In genomic region chr1:218374972-218375371, GRCh38 we compare ENCODE assay signal across 13 cellular contexts. TPM values are rescaled to one million over a fixed set of nuclear protein-coding genes. Genes with fewer than 3 reads are reported as not detected.
A peak's percentile ranks its signal among the peaks of the same experiment; 100 is the strongest.
DNase-seq lines count a peak whose midpoint lies in the region; ATAC-seq, FAIRE-seq and TF ChIP-seq lines count a peak whose summit lies in the region.
"Had no signal": no experiment of that assay in that cellular context is flagged by ENCODE, and none has a peak within 500 bp of the region (broad histone marks: within the 10 kb centered on the region; RNA-seq: fewer than 3 reads in every experiment).

No MANE protein-coding gene starts in this region.

- WGBS in K562 (ENCODE audit: insufficient coverage, low coverage, missing lambda C conversion rate), result 0% methylated on average over 3 of the region's 3 CpGs

- H2AFZ ChIP-seq in K562 (ENCODE audit: low read depth, low read length), result no peak overlapping the region

- H3K4me3 Mint-ChIP-seq in activated CD8-positive, alpha-beta T cell treated with anti-CD3 and anti-CD28 coated beads, Interleukin-2, amount 10 ng/mL, durations not matched to agents 7 days and 5 days, result no peak overlapping the region

- no peak for TF ChIP-seq EP300 in K562 (IDR thresholded peaks at IDR 0.05; ENCODE audit: low read length)

- H3K4me1 Mint-ChIP-seq in activated CD8-positive, alpha-beta T cell treated with anti-CD3 and anti-CD28 coated beads, Interleukin-2, amount 10 ng/mL, durations not matched to agents 7 days and 5 days (ENCODE audit: low read depth), result peaks cover 11% of the 10 kb centered on the region

- H3K27ac ChIP-seq in K562 (ENCODE audit: extremely low read depth, low read depth, low read length) (no peak overlapping the region), tibial artery (peak overlapping the region; percentile 56 to 58)
- H3K27ac ChIP-seq: 22Rv1 had no signal

- H3K27ac Mint-ChIP-seq in activated CD8-positive, alpha-beta T cell treated with anti-CD3 and anti-CD28 coated beads, Interleukin-2, amount 10 ng/mL, durations not matched to agents 7 days and 5 days, result no peak overlapping the region

- in situ Hi-C loops in K562 (cut with MboI), result no loop called here

- intact Hi-C loops in K562 (cut with micrococcal nuclease), result no loop called here
- intact Hi-C loops in tibial artery (cut with DNase I; ENCODE audit: low total_unique reads), result no loop called here

- no TSS peak for BruUV-seq in K562 (replicated peaks; lab: Mats Ljungman, UMichigan)

- no peak for FAIRE-seq in K562 (lab: Jason Lieb, UNC)

- H3K27me3 Mint-ChIP-seq in activated CD8-positive, alpha-beta T cell treated with anti-CD3 and anti-CD28 coated beads, Interleukin-2, amount 10 ng/mL, durations not matched to agents 7 days and 5 days (ENCODE audit: low read depth), result peaks cover 18% of the 10 kb centered on the region

- POLR2A ChIA-PET in K562 (lab: Yijun Ruan, JAX), result interaction anchor here (1.8 kb wide), 1 partner anchor 10 kb away, joined by 3 read pairs; no protein-coding TSS in a partner anchor
- POLR2A ChIA-PET in activated CD8-positive, alpha-beta T cell treated with anti-CD3 and anti-CD28 coated beads, Interleukin-2, amount 10 ng/mL, durations not matched to agents 7 days and 5 days (lab: Charles Lee), result no interaction called here

- H3K36me3 Mint-ChIP-seq in activated CD8-positive, alpha-beta T cell treated with anti-CD3 and anti-CD28 coated beads, Interleukin-2, amount 10 ng/mL, durations not matched to agents 7 days and 5 days (ENCODE audit: low read depth), result no peaks in the 10 kb centered on the region

- H3K4me1 ChIP-seq in K562 (replicated peaks in 1 of 2; ENCODE audit: control insufficient read depth in 2 of 2, insufficient read depth in 2 of 2, low read length in 2 of 2) (no peaks in the 10 kb centered on the region; a peak in 1 of 5 replicates), tibial artery (peaks cover 3 to 78% (median 32%) of the 10 kb centered on the region in 4 donors)

- no peaks in the 10 kb centered on the region for H3K9me3 Mint-ChIP-seq in activated CD8-positive, alpha-beta T cell treated with anti-CD3 and anti-CD28 coated beads, Interleukin-2, amount 10 ng/mL, durations not matched to agents 7 days and 5 days (ENCODE audit: insufficient read depth)

- no peaks in the 10 kb centered on the region for H3K79me2 ChIP-seq in K562 (ENCODE audit: control insufficient read depth, insufficient read depth, low read length)

- ATAC-seq in K562, result no peak
- no peak for ATAC-seq in activated CD8-positive, alpha-beta T cell treated with anti-CD3 and anti-CD28 coated beads, Interleukin-2, amount 10 ng/mL, durations not matched to agents 7 days and 5 days

- H3K9me3 ChIP-seq in K562 (replicated peaks; ENCODE audit: control insufficient read depth, insufficient read depth, low read depth, low read length), result no peaks in the 10 kb centered on the region
- H3K9me3 ChIP-seq in tibial artery, result no peaks in the 10 kb centered on the region

- H3K9ac ChIP-seq in K562 (ENCODE audit: insufficient read depth in 1 of 2, low read depth in 2 of 2, low read length in 2 of 2), result no peak overlapping the region

- DNase-seq in DMS53 (lab: John Stamatoyannopoulos, UW) (peak; percentile 43), DMS53 treated with DMSO at 0.1 percent for 48 hours (lab: John Stamatoyannopoulos, UW; ENCODE audit: unreplicated experiment) (no peak), K562 (ENCODE audit: extremely low read depth in 1 of 4, low spot score in 3 of 4) (no peak), kidney tubule cell (ENCODE audit: low spot score) (peak; percentile 61), tibial artery (no peak), GM20000 (ENCODE audit: low spot score) (no peak)
- no peak for DNase-seq in activated CD8-positive, alpha-beta T cell treated with anti-CD3 and anti-CD28 coated beads, Interleukin-2, amount 10 ng/mL, durations not matched to agents 7 days and 5 days
- DNase-seq in stimulated activated CD4-positive, alpha-beta T cell treated with anti-CD3 and anti-CD28 coated beads, Interleukin-2, amount 100 ng/mL, for 24 hours, result no peak
- DNase-seq: activated T-cell treated with anti-CD3 and anti-CD28 coated beads, Interleukin-2, amount 50 U/mL, for 48 hours; DND-41; NCI-H1930 had no signal

- H3K9me1 ChIP-seq in K562 (ENCODE audit: control insufficient read depth, insufficient read depth, low read length), result no peaks in the 10 kb centered on the region

- no peak for TF ChIP-seq POLR2A in K562 (conservative IDR thresholded peaks at IDR 0.05)

- CTCF ChIA-PET in K562 (lab: Yijun Ruan, JAX; ENCODE audit: low intra/inter-chr PET ratio), result no interaction called here
- CTCF ChIA-PET in activated CD8-positive, alpha-beta T cell treated with anti-CD3 and anti-CD28 coated beads, Interleukin-2, amount 10 ng/mL, durations not matched to agents 7 days and 5 days (lab: Charles Lee), result no interaction called here

- TF ChIP-seq RAD21 in K562 (CRISPR knock-in tag; conservative IDR thresholded peaks at IDR 0.05 in 1 of 2, IDR thresholded peaks at IDR 0.05 in 1 of 2), result no peak

- TF ChIP-seq CTCF in K562 (IDR thresholded peaks at IDR 0.05 in 2 of 3, conservative IDR thresholded peaks at IDR 0.05 in 1 of 3; ENCODE audit: insufficient read depth in 2 of 3, low read depth in 1 of 3, low read length in 3 of 3), result no peak
- TF ChIP-seq CTCF in tibial artery (IDR thresholded peaks at IDR 0.05), result no peak
- TF ChIP-seq CTCF in GM20000 (IDR thresholded peaks at IDR 0.05; ENCODE audit: extremely low read depth, missing control alignments), result no peak

- H3K27me3 ChIP-seq in K562 (ENCODE audit: control insufficient read depth in 2 of 2, insufficient read depth in 2 of 2, low read length in 2 of 2) (peaks cover 5% of the 10 kb centered on the region in 2 experiments; a peak in 3 of 5 replicates), tibial artery (no peaks in the 10 kb centered on the region)

- H3K36me3 ChIP-seq in K562 (ENCODE audit: control insufficient read depth, insufficient read depth, low read length) (no peaks in the 10 kb centered on the region), tibial artery (no peaks in the 10 kb centered on the region)

- H4K20me1 ChIP-seq in K562 (replicated peaks; ENCODE audit: control insufficient read depth, insufficient read depth, low read length), result no peaks in the 10 kb centered on the region

- H3K4me3 ChIP-seq in K562, result no peak overlapping the region
- H3K4me3 ChIP-seq in tibial artery, result no peak overlapping the region
- H3K4me3 ChIP-seq: skin epidermis had no signal

- no peak overlapping the region for H3K4me2 ChIP-seq in K562 (ENCODE audit: insufficient read depth, low read length)

TF ChIP-seq in K562, 482 proteins besides CTCF, POLR2A, EP300 and RAD21:
- TF ChIP-seq ZFP30 (CRISPR knock-in tag; IDR thresholded peaks at IDR 0.05; ENCODE audit: borderline replicate concordance), result no peak
- peak; percentile 52 for TF ChIP-seq FOSL1 (tag; conservative IDR thresholded peaks at IDR 0.05)

RNA-seq across cellular contexts. Expression of gene TGFB2, which starts 29.8 kb away (rescaled TPM):
- 0.09 TPM in 1 of 2 replicates, not detected in the other for total RNA-seq in K562 (2011; cell fraction: chromatin; rRNA removed; ENCODE audit: low replicate concordance)
- total RNA-seq in K562 (2011; cell fraction: nucleolus; rRNA removed), result not detected in 2 replicates
- total RNA-seq in K562 (2011; cell fraction: nucleoplasm; rRNA removed), result 0.99 TPM in 1 of 2 replicates, not detected in the other
- total RNA-seq in K562 (2014; rRNA removed) (0.04 and 0.41 TPM in 2 replicates), K562 (2014; rRNA removed; fragmentation: Illumina TruSeq; extraction: Trizol) (0.11 TPM in 1 of 2 replicates, not detected in the other), K562 (2015; rRNA removed; fragmentation: Illumina TruSeq; extraction: Trizol) (0.04 and 0.14 TPM in 2 replicates), K562 (2021) (0.04 and 0.11 TPM in 2 replicates)
- polyA plus RNA-seq in K562 (2011; rRNA removed) (0.03 and 0.14 TPM in 2 replicates), K562 (2014; fragmentation: Illumina TruSeq; extraction: Trizol) (0.04 TPM in 1 of 2 replicates, not detected in the other), K562 (2014; fragmentation: Nextera tagmentation; extraction: Ambion mirVana) (not detected), K562 (2014; rRNA removed) (not detected in 2 replicates)
- polyA plus RNA-seq in K562 (2011; cell fraction: cytosol; rRNA removed), result 0.01 TPM in 1 of 2 replicates, not detected in the other
- polyA plus RNA-seq in K562 (2011; cell fraction: nucleus; rRNA removed), result 0.20 and 0.36 TPM in 2 replicates
- polyA plus RNA-seq in K562 (2012), result 0.07 and 0.17 TPM in 2 replicates
- polyA minus RNA-seq in K562 (2011; rRNA and poly(A)+ RNA removed), result 0.14 TPM in 1 of 2 replicates, not detected in the other
- not detected in 2 replicates for polyA minus RNA-seq in K562 (2011; cell fraction: cytosol; rRNA and poly(A)+ RNA removed)
- polyA minus RNA-seq in K562 (2011; cell fraction: nucleus; rRNA and poly(A)+ RNA removed), result 0.13 and 0.22 TPM in 2 replicates
- not detected for total RNA-seq in activated CD8-positive, alpha-beta T cell treated with anti-CD3 and anti-CD28 coated beads, Interleukin-2, amount 10 ng/mL, durations not matched to agents 7 days and 5 days

Comparison
In these comparisons a context has a peak if more than half of its experiments do, and no peak if none do; other contexts are left out.
1. DNase-seq: peak in DMS53 (single experiment) and kidney tubule cell (single experiment); none in DMS53 treated with DMSO at 0.1 percent for 48 hours (single experiment), K562 (0 of 4), tibial artery (0 of 2), activated CD8-positive, alpha-beta T cell treated with anti-CD3 and anti-CD28 coated beads, Interleukin-2, amount 10 ng/mL, durations not matched to agents 7 days and 5 days (single experiment), stimulated activated CD4-positive, alpha-beta T cell treated with anti-CD3 and anti-CD28 coated beads, Interleukin-2, amount 100 ng/mL, for 24 hours (0 of 2) and GM20000 (single experiment).